ENCODE assay signal across 8 cellular contexts in genomic region chr16:57536306-57537193, GRCh38. TPM values are rescaled to one million over a fixed set of nuclear protein-coding genes. Genes with fewer than 3 reads are reported as not detected.
A peak's percentile ranks its signal among the peaks of the same experiment; 100 is the strongest.
DNase-seq lines count a peak whose midpoint lies in the region; ATAC-seq and TF ChIP-seq lines count a peak whose summit lies in the region.

Gene CCDC102A, minus strand, starts transcription at chr16:57536571. Its CDS starts 7,394 bp downstream, at chr16:57529177.

- peak within 1 kb of the TSS; percentile 57 for H3K4me3 ChIP-seq in BJ (ENCODE audit: low read depth, low read length)
- H3K4me3 ChIP-seq in choroid plexus epithelial cell (ENCODE audit: low read depth, low read length) = peak within 1 kb of the TSS; percentile 70
- H3K4me3 ChIP-seq in liver (ENCODE audit: low read depth in 1 of 3, low read length in 3 of 3) = peak within 1 kb of the TSS; percentile 72 to 80 (median 73)

- H3K4me1 ChIP-seq in liver (ENCODE audit: control insufficient read depth in 4 of 4, insufficient read depth in 4 of 4, low read length in 3 of 4) = peaks cover 0 to 5% (median 2%) of the 10 kb centered on the region in 4 donors

- DNase-seq in BJ (ENCODE audit: low read depth) (no peak), T-helper 17 cell (peak; percentile 39 to 64 (median 54)), choroid plexus epithelial cell (ENCODE audit: low read depth) (no peak), GM19238 (ENCODE audit: insufficient read length, low spot score) (no peak)
- peak; percentile 42 to 85 for DNase-seq in stimulated activated effector memory CD8-positive, alpha-beta T cell treated with anti-CD3 and anti-CD28 coated beads, Interleukin-12 subunit alpha, Interleukin-12 subunit beta, amount 100 ng/mL, for 72 hours (ENCODE audit: low spot score in 2 of 2)

- H3K27me3 ChIP-seq in BJ (ENCODE audit: control insufficient read depth, insufficient read depth, low read length) (peaks cover 5% of the 10 kb centered on the region; the same call in 1 of the 2 replicates), liver (ENCODE audit: control insufficient read depth in 4 of 4, insufficient read depth in 4 of 4, low read length in 3 of 4) (no peaks in the 10 kb centered on the region)

- H3K27ac ChIP-seq in liver (ENCODE audit: low read depth in 1 of 2, low read length in 2 of 2) = peak within 1 kb of the TSS; percentile 48 to 76

- no peak within 1 kb of the TSS for H3K9ac ChIP-seq in liver (ENCODE audit: low read depth in 1 of 2, low read length in 2 of 2)

- H3K36me3 Mint-ChIP-seq in T-helper 17 cell (ENCODE audit: low read depth) = peaks cover 2% of the 10 kb centered on the region
- peaks cover 50% of the 10 kb centered on the region for H3K36me3 Mint-ChIP-seq in stimulated activated effector memory CD8-positive, alpha-beta T cell treated with anti-CD3 and anti-CD28 coated beads, Interleukin-12 subunit alpha, Interleukin-12 subunit beta, amount 100 ng/mL, for 72 hours

- no peaks in the 10 kb centered on the region for H3K9me3 ChIP-seq in T-helper 17 cell (ENCODE audit: control insufficient read depth, low read length, poor library complexity, severe bottlenecking)
- no peaks in the 10 kb centered on the region for H3K9me3 ChIP-seq in liver (ENCODE audit: control insufficient read depth in 4 of 4, low read length in 3 of 4)

- peak; percentile 14 for ATAC-seq in HG03342 (IDR thresholded peaks at IDR 0.05; ENCODE audit: unreplicated experiment)
- ATAC-seq in T-helper 17 cell = peak; percentile 22
- ATAC-seq in stimulated activated effector memory CD8-positive, alpha-beta T cell treated with anti-CD3 and anti-CD28 coated beads, Interleukin-12 subunit alpha, Interleukin-12 subunit beta, amount 100 ng/mL, for 72 hours = peak; percentile 46

- TF ChIP-seq POLR2A in GM19099 (IDR thresholded peaks at IDR 0.05; ENCODE audit: extremely low read depth, insufficient read length, low read depth) = peak; percentile 45

- TF ChIP-seq CTCF in BJ (IDR thresholded peaks at IDR 0.05; ENCODE audit: insufficient read depth, low read depth, low read length) = no peak
- TF ChIP-seq CTCF in choroid plexus epithelial cell (conservative IDR thresholded peaks at IDR 0.05; ENCODE audit: low read depth, low read length) = no peak
- TF ChIP-seq CTCF in liver (IDR thresholded peaks at IDR 0.05; ENCODE audit: low read depth, low read length, missing input control) = no peak

- WGBS in liver = 6% methylated on average over 81 of the region's 81 CpGs

- H3K4me3 Mint-ChIP-seq in T-helper 17 cell = peak within 1 kb of the TSS; percentile 89
- H3K4me3 Mint-ChIP-seq in stimulated activated effector memory CD8-positive, alpha-beta T cell treated with anti-CD3 and anti-CD28 coated beads, Interleukin-12 subunit alpha, Interleukin-12 subunit beta, amount 100 ng/mL, for 72 hours = peak within 1 kb of the TSS; percentile 77

- no peaks in the 10 kb centered on the region for H3K27me3 Mint-ChIP-seq in T-helper 17 cell

- H3K27ac Mint-ChIP-seq in T-helper 17 cell = peak within 1 kb of the TSS; percentile 95
- H3K27ac Mint-ChIP-seq in stimulated activated effector memory CD8-positive, alpha-beta T cell treated with anti-CD3 and anti-CD28 coated beads, Interleukin-12 subunit alpha, Interleukin-12 subunit beta, amount 100 ng/mL, for 72 hours = peak within 1 kb of the TSS; percentile 100

- no peaks in the 10 kb centered on the region for H3K9me3 Mint-ChIP-seq in stimulated activated effector memory CD8-positive, alpha-beta T cell treated with anti-CD3 and anti-CD28 coated beads, Interleukin-12 subunit alpha, Interleukin-12 subunit beta, amount 100 ng/mL, for 72 hours

- CTCF ChIA-PET in BJ (lab: Yijun Ruan, JAX) = interaction anchor here (1.0 to 3.1 kb wide), 4 partner anchors 9 to 55 kb away, joined by 3 to 12 read pairs (median 4); no protein-coding TSS in a partner anchor

- POLR2A ChIA-PET in BJ (lab: Charles Lee) = no interaction called here

- TF ChIP-seq RAD21 in liver (IDR thresholded peaks at IDR 0.05) = no peak

- H3K36me3 ChIP-seq in BJ (ENCODE audit: control insufficient read depth, insufficient read depth, low read length) (no peaks in the 10 kb centered on the region), liver (ENCODE audit: control insufficient read depth in 4 of 4, insufficient read depth in 3 of 4, low read depth in 1 of 4, low read length in 3 of 4) (no peaks in the 10 kb centered on the region)

- H3K4me1 Mint-ChIP-seq in T-helper 17 cell = peaks cover 61% of the 10 kb centered on the region
- peaks cover 86% of the 10 kb centered on the region for H3K4me1 Mint-ChIP-seq in stimulated activated effector memory CD8-positive, alpha-beta T cell treated with anti-CD3 and anti-CD28 coated beads, Interleukin-12 subunit alpha, Interleukin-12 subunit beta, amount 100 ng/mL, for 72 hours

TF ChIP-seq in liver, 16 proteins besides CTCF, POLR2A, EP300 and RAD21:
- no peak for TF ChIP-seq HNF4G (IDR thresholded peaks at IDR 0.05)
- no peak for TF ChIP-seq JUND (IDR thresholded peaks at IDR 0.05)
- no peak for TF ChIP-seq RXRA (IDR thresholded peaks at IDR 0.05)
- TF ChIP-seq SP1 (IDR thresholded peaks at IDR 0.05) = no peak
- TF ChIP-seq TAF1 (conservative IDR thresholded peaks at IDR 0.05) = no peak
- no peak for TF ChIP-seq NR2F2 (IDR thresholded peaks at IDR 0.05)
- no peak for TF ChIP-seq YY1 (IDR thresholded peaks at IDR 0.05)

RNA-seq across cellular contexts. Expression of gene CCDC102A, which starts in this region (rescaled TPM):
- polyA plus RNA-seq in BJ (2011; rRNA removed) (8.2 and 13.6 TPM in 2 replicates), liver (1 to 10 TPM in 1 of 2 donors, under 1 TPM in 1; 0.36 to 1.0 TPM)
- polyA minus RNA-seq in BJ (2011; rRNA and poly(A)+ RNA removed) = 4.0 and 4.5 TPM in 2 replicates
- total RNA-seq in T-helper 17 cell (1 to 10 TPM; 3.1 to 4.9 TPM), liver (1 to 10 TPM; 2.3 to 2.6 TPM)

Comparison
In these comparisons a context has a peak if more than half of its experiments do, and no peak if none do; other contexts are left out.
1. DNase-seq: peak in T-helper 17 cell (3 of 3) and stimulated activated effector memory CD8-positive, alpha-beta T cell treated with anti-CD3 and anti-CD28 coated beads, Interleukin-12 subunit alpha, Interleukin-12 subunit beta, amount 100 ng/mL, for 72 hours (2 of 2); none in BJ (single experiment), choroid plexus epithelial cell (single experiment) and GM19238 (single experiment).
2. Peak in every context shown above with its lines, with median percentiles within 50 percentile points of each other: H3K4me3 ChIP-seq and ATAC-seq.